ENCODE assay signal across 23 cellular contexts in the genomic region with DNA sequence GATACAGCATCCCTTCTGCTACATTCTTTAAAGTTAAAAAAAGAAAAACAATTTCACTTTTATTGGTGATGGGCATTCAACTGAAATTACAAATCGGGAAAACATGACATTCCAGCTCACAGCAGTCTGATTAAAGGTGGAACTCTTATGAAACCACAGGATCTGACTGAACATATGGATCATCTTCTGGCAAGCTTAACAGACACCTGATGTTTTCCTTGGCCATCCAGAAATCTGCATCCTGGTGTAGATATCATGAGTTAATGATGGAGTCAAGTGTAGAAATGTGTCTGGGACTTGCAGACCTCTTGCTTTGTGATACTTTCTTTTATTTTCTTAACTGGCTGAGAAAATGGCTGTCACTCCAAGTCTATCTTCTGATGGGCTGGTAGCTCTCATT.
DNase-seq lines count a peak whose midpoint lies in the region; ATAC-seq, FAIRE-seq and TF ChIP-seq lines count a peak whose summit lies in the region.
"Had no signal": no experiment of that assay in that cellular context is flagged by ENCODE, and none has a peak within 500 bp of the region (broad histone marks: within the 10 kb centered on the region; RNA-seq: fewer than 3 reads in every experiment).

No MANE protein-coding gene starts in this region.

- intact Hi-C loops in gastrocnemius medialis (cut with DNase I; ENCODE audit: low total_unique reads) = no loop called here
- intact Hi-C loops in activated CD8-positive, alpha-beta T cell treated with anti-CD3 and anti-CD28 coated beads for 36 hours (cut with micrococcal nuclease) = no loop called here

- DNase-seq in AG04450 (ENCODE audit: low read depth, low spot score) = no peak
- DNase-seq in astrocyte (ENCODE audit: low read depth) = no peak
- no peak for DNase-seq in gastrocnemius medialis
- no peak for DNase-seq in COLO829 (ENCODE audit: low spot score)
- DNase-seq in HTR-8/SVneo (ENCODE audit: insufficient read length, low spot score) = no peak
- no peak for DNase-seq in activated CD8-positive, alpha-beta T cell treated with anti-CD3 and anti-CD28 coated beads for 36 hours
- DNase-seq in stimulated activated naive CD4-positive, alpha-beta T cell (lab: John Stamatoyannopoulos, UW) = no peak
- DNase-seq: activated naive CD4-positive, alpha-beta T cell treated with anti-CD3 and anti-CD28 coated beads, Interleukin-2, amount 50 U/mL, for 16 hours; activated T-cell treated with anti-CD3 and anti-CD28 coated beads, Interleukin-2, amount 50 U/mL, for 4 hours; endodermal cell; naive thymus-derived CD8-positive, alpha-beta T cell; NCI-H1105 treated with DMSO at 0.1 percent for 48 hours; NCI-H446 treated with DMSO at 0.1 percent for 48 hours; stimulated activated CD4-positive, alpha-beta T cell treated with anti-CD3 and anti-CD28 coated beads, Interleukin-2, amount 100 ng/mL, for 48 hours; stimulated activated naive CD8-positive, alpha-beta T cell treated with anti-CD3 and anti-CD28 coated beads, Interleukin-15, amount 100 ng/mL, for 72 hours had no signal

- CTCF ChIA-PET in AG04450 (lab: Charles Lee) = interaction anchor here (0.5 to 1.3 kb wide), 5 partner anchors 10 to 257 kb away, joined by 3 to 7 read pairs (median 3); no protein-coding TSS in a partner anchor
- CTCF ChIA-PET in activated CD8-positive, alpha-beta T cell treated with anti-CD3 and anti-CD28 coated beads for 36 hours (lab: Charles Lee) = no interaction called here

- H3K9me3 Mint-ChIP-seq in astrocyte (ENCODE audit: unreplicated experiment) = no peaks in the 10 kb centered on the region
- no peaks in the 10 kb centered on the region for H3K9me3 Mint-ChIP-seq in activated CD8-positive, alpha-beta T cell treated with anti-CD3 and anti-CD28 coated beads for 36 hours
- H3K9me3 Mint-ChIP-seq: activated T-cell treated with anti-CD3 and anti-CD28 coated beads, Interleukin-2, amount 50 U/mL, for 4 hours; endodermal cell; memory B cell; naive thymus-derived CD8-positive, alpha-beta T cell; stimulated activated naive CD8-positive, alpha-beta T cell treated with anti-CD3 and anti-CD28 coated beads, Interleukin-15, amount 100 ng/mL, for 72 hours had no signal

- H3K9me3 ChIP-seq in AG04450 (ENCODE audit: control insufficient read depth, insufficient read depth, low read length) (no peaks in the 10 kb centered on the region), astrocyte (ENCODE audit: insufficient read depth, low read depth, low read length) (no peaks in the 10 kb centered on the region), iPS-18a (ENCODE audit: control insufficient read depth, low read depth, low read length) (no peaks in the 10 kb centered on the region), gastrocnemius medialis (no peaks in the 10 kb centered on the region)

- H4K20me1 ChIP-seq in astrocyte (ENCODE audit: insufficient read depth, low read length) = peaks cover 98% of the 10 kb centered on the region

- no peak for TF ChIP-seq CTCF in AG04450 (IDR thresholded peaks at IDR 0.05; ENCODE audit: low read depth, low read length)
- no peak for TF ChIP-seq CTCF in astrocyte (IDR thresholded peaks at IDR 0.05; ENCODE audit: insufficient read depth, low read depth, low read length)
- no peak for TF ChIP-seq CTCF in gastrocnemius medialis (IDR thresholded peaks at IDR 0.05 in 4 of 5, conservative IDR thresholded peaks at IDR 0.05 in 1 of 5)
- no peak for TF ChIP-seq CTCF in activated CD8-positive, alpha-beta T cell treated with anti-CD3 and anti-CD28 coated beads for 36 hours (IDR thresholded peaks at IDR 0.05)

- peaks cover 64% of the 10 kb centered on the region for H3K4me1 Mint-ChIP-seq in astrocyte (ENCODE audit: low read depth, unreplicated experiment)
- H3K4me1 Mint-ChIP-seq in activated CD8-positive, alpha-beta T cell treated with anti-CD3 and anti-CD28 coated beads for 36 hours (ENCODE audit: low read depth) = no peaks in the 10 kb centered on the region
- H3K4me1 Mint-ChIP-seq: memory B cell; naive thymus-derived CD8-positive, alpha-beta T cell; stimulated activated naive CD8-positive, alpha-beta T cell treated with anti-CD3 and anti-CD28 coated beads, Interleukin-15, amount 100 ng/mL, for 72 hours had no signal

- H3K9ac ChIP-seq in astrocyte (ENCODE audit: low read length) (no peak overlapping the region), iPS-18a (ENCODE audit: low read length) (no peak overlapping the region)
- H3K9ac ChIP-seq: parathyroid adenoma had no signal

- no peak for TF ChIP-seq POLR2A in gastrocnemius medialis (IDR thresholded peaks at IDR 0.05)

- H3K36me3 Mint-ChIP-seq in astrocyte (ENCODE audit: low read depth, unreplicated experiment) = peaks cover 23% of the 10 kb centered on the region
- H3K36me3 Mint-ChIP-seq in activated CD8-positive, alpha-beta T cell treated with anti-CD3 and anti-CD28 coated beads for 36 hours (ENCODE audit: low read depth) = no peaks in the 10 kb centered on the region
- H3K36me3 Mint-ChIP-seq: memory B cell; naive thymus-derived CD8-positive, alpha-beta T cell had no signal

- no peaks in the 10 kb centered on the region for H3K27me3 Mint-ChIP-seq in astrocyte (ENCODE audit: low read depth, unreplicated experiment)
- peaks cover 18% of the 10 kb centered on the region for H3K27me3 Mint-ChIP-seq in activated CD8-positive, alpha-beta T cell treated with anti-CD3 and anti-CD28 coated beads for 36 hours

- peaks cover 99% of the 10 kb centered on the region for H3K79me2 ChIP-seq in astrocyte (ENCODE audit: insufficient read depth, low read length)
- H3K79me2 ChIP-seq: parathyroid adenoma had no signal

- peak overlapping the region; percentile 69 for H3K27ac Mint-ChIP-seq in astrocyte (ENCODE audit: unreplicated experiment)
- no peak overlapping the region for H3K27ac Mint-ChIP-seq in activated CD8-positive, alpha-beta T cell treated with anti-CD3 and anti-CD28 coated beads for 36 hours
- H3K27ac Mint-ChIP-seq: endodermal cell; memory B cell; naive thymus-derived CD8-positive, alpha-beta T cell; stimulated activated naive CD8-positive, alpha-beta T cell treated with anti-CD3 and anti-CD28 coated beads, Interleukin-15, amount 100 ng/mL, for 72 hours had no signal

- no peak overlapping the region for H2AFZ ChIP-seq in astrocyte (ENCODE audit: low read depth, low read length)
- H2AFZ ChIP-seq: hepatocyte, parathyroid adenoma had no signal

- no peak overlapping the region for H3K4me3 ChIP-seq in AG04450 (ENCODE audit: low read depth, low read length)
- H3K4me3 ChIP-seq in astrocyte (ENCODE audit: insufficient read depth, low read depth, low read length) = no peak overlapping the region
- H3K4me3 ChIP-seq in iPS-18a (ENCODE audit: low read length) = no peak overlapping the region
- H3K4me3 ChIP-seq in gastrocnemius medialis = no peak overlapping the region
- H3K4me3 ChIP-seq: hepatocyte had no signal

- no peak overlapping the region for H3K4me2 ChIP-seq in astrocyte (ENCODE audit: low read length)

- in situ Hi-C loops in gastrocnemius medialis (cut with MboI; ENCODE audit: low sequenced_read_pairs in 4 of 4) = no loop called here

- H3K27ac ChIP-seq in AG04450 (ENCODE audit: low read depth, low read length) = peak overlapping the region; percentile 48
- H3K27ac ChIP-seq in astrocyte (ENCODE audit: low read depth, low read length) = peak overlapping the region; percentile 34
- peak overlapping the region; percentile 89 for H3K27ac ChIP-seq in iPS-18a (ENCODE audit: low read length)
- H3K27ac ChIP-seq in gastrocnemius medialis = peak overlapping the region; percentile 71 to 87 (median 76)
- H3K27ac ChIP-seq: parathyroid adenoma had no signal

- H3K4me1 ChIP-seq in astrocyte (ENCODE audit: insufficient read depth, low read length) (peaks cover 26% of the 10 kb centered on the region), iPS-18a (ENCODE audit: control insufficient read depth, low read depth, low read length) (peaks cover 69% of the 10 kb centered on the region), gastrocnemius medialis (peaks cover 74 to 81% of the 10 kb centered on the region in 2 donors)

- FAIRE-seq in astrocyte (lab: Jason Lieb, UNC) (no peak), HTR-8/SVneo (lab: Jason Lieb, UNC) (no peak)
- FAIRE-seq: G401.6, islet of Langerhans, RCC 7860 had no signal

- peaks cover 28% of the 10 kb centered on the region for H3K36me3 ChIP-seq in astrocyte (ENCODE audit: insufficient read depth, low read length)
- H3K36me3 ChIP-seq in iPS-18a (ENCODE audit: control insufficient read depth, low read depth, low read length) = peaks cover 3% of the 10 kb centered on the region
- no peaks in the 10 kb centered on the region for H3K36me3 ChIP-seq in gastrocnemius medialis

- H3K4me3 Mint-ChIP-seq in astrocyte (ENCODE audit: unreplicated experiment) = no peak overlapping the region
- H3K4me3 Mint-ChIP-seq in activated CD8-positive, alpha-beta T cell treated with anti-CD3 and anti-CD28 coated beads for 36 hours = no peak overlapping the region
- H3K4me3 Mint-ChIP-seq: activated T-cell treated with anti-CD3 and anti-CD28 coated beads, Interleukin-2, amount 50 U/mL, for 4 hours; endodermal cell; memory B cell; naive thymus-derived CD8-positive, alpha-beta T cell; stimulated activated naive CD8-positive, alpha-beta T cell treated with anti-CD3 and anti-CD28 coated beads, Interleukin-15, amount 100 ng/mL, for 72 hours had no signal

- H3K27me3 ChIP-seq in AG04450 (ENCODE audit: control insufficient read depth, insufficient read depth, low read length) (no peaks in the 10 kb centered on the region), astrocyte (ENCODE audit: insufficient read depth, low read length) (no peaks in the 10 kb centered on the region), iPS-18a (ENCODE audit: control insufficient read depth, insufficient read depth, low read length) (no peaks in the 10 kb centered on the region), gastrocnemius medialis (no peaks in the 10 kb centered on the region)
- H3K27me3 ChIP-seq: hepatocyte had no signal

- no peak for ATAC-seq in gastrocnemius medialis
- no peak for ATAC-seq in activated CD8-positive, alpha-beta T cell treated with anti-CD3 and anti-CD28 coated beads for 36 hours
- ATAC-seq: activated CD4-positive, CD25-positive, alpha-beta regulatory T cell treated with anti-CD3 and anti-CD28 coated beads, Interleukin-2, amount 50 U/mL, for 24 hours; activated T-cell treated with anti-CD3 and anti-CD28 coated beads, Interleukin-2, amount 50 U/mL, for 4 hours; naive thymus-derived CD8-positive, alpha-beta T cell had no signal

- POLR2A ChIA-PET in AG04450 (lab: Yijun Ruan, JAX) = interaction anchor here (0.9 to 5.7 kb wide), 2 partner anchors 10 to 26 kb away, joined by 3 to 47 read pairs; no protein-coding TSS in a partner anchor
- POLR2A ChIA-PET in activated CD8-positive, alpha-beta T cell treated with anti-CD3 and anti-CD28 coated beads for 36 hours (lab: Charles Lee) = interaction anchor here (0.8 kb wide), 1 partner anchor 10 kb away, joined by 3 read pairs; no protein-coding TSS in a partner anchor

Comparison
In these comparisons a context has a peak if more than half of its experiments do, and no peak if none do; other contexts are left out.
1. H3K27ac ChIP-seq: peak in every context shown above with its lines; median percentile 89 in iPS-18a; 76 in gastrocnemius medialis; 48 in AG04450; 34 in astrocyte.